In genomic region chr4:54723220-54723619, GRCh38 we compare ENCODE assay signal across 1 cellular context.
TF ChIP-seq lines count a peak whose summit lies in the region.

No MANE protein-coding gene starts in this region.

TF ChIP-seq in GM23338, 12 proteins besides CTCF, POLR2A, EP300 and RAD21 (continued from another document):
- TF ChIP-seq ZNF462 (CRISPR knock-in tag; IDR thresholded peaks at IDR 0.05), result no peak
- TF ChIP-seq REST (IDR thresholded peaks at IDR 0.05; ENCODE audit: unreplicated experiment), result no peak
- no peak for TF ChIP-seq CREB1 (CRISPR knock-in tag; IDR thresholded peaks at IDR 0.05; ENCODE audit: low read depth)
- TF ChIP-seq EZH2 (IDR thresholded peaks at IDR 0.05; ENCODE audit: low read depth, unreplicated experiment), result no peak
- TF ChIP-seq ZNF331 (CRISPR knock-in tag; IDR thresholded peaks at IDR 0.05; ENCODE audit: low read depth), result no peak
- TF ChIP-seq STAT1 (IDR thresholded peaks at IDR 0.05; ENCODE audit: unreplicated experiment), result no peak
